ENCODE assay signal across 9 cellular contexts in genomic region chr5:180820788-180821321, GRCh38. TPM values are rescaled to one million over a fixed set of nuclear protein-coding genes. Genes with fewer than 3 reads are reported as not detected.
A peak's percentile ranks its signal among the peaks of the same experiment; 100 is the strongest.
DNase-seq lines count a peak whose midpoint lies in the region; ATAC-seq and TF ChIP-seq lines count a peak whose summit lies in the region.
"Had no signal": no experiment of that assay in that cellular context is flagged by ENCODE, and none has a peak within 500 bp of the region (broad histone marks: within the 10 kb centered on the region; RNA-seq: fewer than 3 reads in every experiment).

No MANE protein-coding gene starts in this region.

- no peak for TF ChIP-seq EP300 in stomach (IDR thresholded peaks at IDR 0.05)

- CTCF ChIA-PET in activated CD8-positive, alpha-beta T cell treated with anti-CD3 and anti-CD28 coated beads, Interleukin-2, amount 10 ng/mL, durations not matched to agents 7 days and 5 days (lab: Charles Lee) = interaction anchor here (0.8 to 1.6 kb wide), 3 partner anchors 9 to 22 kb away, joined by 3 to 14 read pairs (median 6); no protein-coding TSS in a partner anchor

- H3K4me1 Mint-ChIP-seq in HFFc6 (ENCODE audit: low read depth) = peaks cover 38% of the 10 kb centered on the region
- H3K4me1 Mint-ChIP-seq in activated CD8-positive, alpha-beta T cell treated with anti-CD3 and anti-CD28 coated beads, Interleukin-2, amount 10 ng/mL, durations not matched to agents 7 days and 5 days (ENCODE audit: low read depth) = peaks cover 24% of the 10 kb centered on the region

- H3K27me3 ChIP-seq in esophagus (ENCODE audit: control insufficient read depth in 1 of 2, insufficient read depth in 2 of 2, low read length in 2 of 2) = no peaks in the 10 kb centered on the region
- no peaks in the 10 kb centered on the region for H3K27me3 ChIP-seq in stomach

- no peaks in the 10 kb centered on the region; the same call in 1 of the 2 replicates for H3K27me3 Mint-ChIP-seq in HFFc6 (ENCODE audit: insufficient read depth)
- H3K27me3 Mint-ChIP-seq in activated CD8-positive, alpha-beta T cell treated with anti-CD3 and anti-CD28 coated beads, Interleukin-2, amount 10 ng/mL, durations not matched to agents 7 days and 5 days (ENCODE audit: low read depth) = no peaks in the 10 kb centered on the region

- H3K27ac ChIP-seq in esophagus (ENCODE audit: low read depth in 2 of 2, low read length in 1 of 2) = peak overlapping the region; percentile 64 to 67
- peak overlapping the region; percentile 48 to 89 (median 78) for H3K27ac ChIP-seq in stomach
- H3K27ac ChIP-seq: HL-60 had no signal

- ATAC-seq in GM19463 (IDR thresholded peaks at IDR 0.05; ENCODE audit: unreplicated experiment) = peak; percentile 60
- ATAC-seq in HG03175 (IDR thresholded peaks at IDR 0.05; ENCODE audit: unreplicated experiment) = peak; percentile 76
- no peak for ATAC-seq in activated CD8-positive, alpha-beta T cell treated with anti-CD3 and anti-CD28 coated beads, Interleukin-2, amount 10 ng/mL, durations not matched to agents 7 days and 5 days

- H3K4me3 ChIP-seq in esophagus (ENCODE audit: low read depth in 1 of 2, low read length in 2 of 2) (no peak overlapping the region), stomach (no peak overlapping the region)

- POLR2A ChIA-PET in activated CD8-positive, alpha-beta T cell treated with anti-CD3 and anti-CD28 coated beads, Interleukin-2, amount 10 ng/mL, durations not matched to agents 7 days and 5 days (lab: Charles Lee) = interaction anchor here (1.7 kb wide), 1 partner anchor 10 kb away, joined by 11 read pairs; no protein-coding TSS in a partner anchor

- no peak for DNase-seq in stomach
- no peak for DNase-seq in NCI-H2081 (lab: John Stamatoyannopoulos, UW)
- no peak for DNase-seq in HFFc6
- no peak for DNase-seq in activated CD8-positive, alpha-beta T cell treated with anti-CD3 and anti-CD28 coated beads, Interleukin-2, amount 10 ng/mL, durations not matched to agents 7 days and 5 days
- DNase-seq in HUDEP-2 (lab: John Stamatoyannopoulos, UW; ENCODE audit: unreplicated experiment in 76 of 76) = no peak

- no peak for TF ChIP-seq POLR2A in stomach (IDR thresholded peaks at IDR 0.05)

- no peaks in the 10 kb centered on the region for H3K9me3 Mint-ChIP-seq in HFFc6
- H3K9me3 Mint-ChIP-seq in activated CD8-positive, alpha-beta T cell treated with anti-CD3 and anti-CD28 coated beads, Interleukin-2, amount 10 ng/mL, durations not matched to agents 7 days and 5 days (ENCODE audit: insufficient read depth) = no peaks in the 10 kb centered on the region

- H3K36me3 Mint-ChIP-seq in HFFc6 (ENCODE audit: low read depth) = no peaks in the 10 kb centered on the region
- no peaks in the 10 kb centered on the region for H3K36me3 Mint-ChIP-seq in activated CD8-positive, alpha-beta T cell treated with anti-CD3 and anti-CD28 coated beads, Interleukin-2, amount 10 ng/mL, durations not matched to agents 7 days and 5 days (ENCODE audit: low read depth)

- H3K36me3 ChIP-seq in esophagus (ENCODE audit: control insufficient read depth in 2 of 2, insufficient read depth in 2 of 2, low read length in 1 of 2) (no peaks in the 10 kb centered on the region), stomach (no peaks in the 10 kb centered on the region)

- H3K4me1 ChIP-seq in esophagus (ENCODE audit: control insufficient read depth in 2 of 2, insufficient read depth in 2 of 2, low read length in 1 of 2) (peaks cover 5 to 18% of the 10 kb centered on the region in 2 donors), stomach (peaks cover 5 to 66% (median 32%) of the 10 kb centered on the region in 4 donors)

- H3K9me3 ChIP-seq in esophagus (ENCODE audit: control insufficient read depth in 2 of 2, insufficient read depth in 1 of 2, low read depth in 1 of 2, low read length in 1 of 2) (no peaks in the 10 kb centered on the region), stomach (no peaks in the 10 kb centered on the region)

- no peak overlapping the region for H3K27ac Mint-ChIP-seq in HFFc6
- no peak overlapping the region for H3K27ac Mint-ChIP-seq in activated CD8-positive, alpha-beta T cell treated with anti-CD3 and anti-CD28 coated beads, Interleukin-2, amount 10 ng/mL, durations not matched to agents 7 days and 5 days

- 47 to 53% methylated on average over 3 of the region's 3 CpGs for WGBS in esophagus, 2 donors
- 43 to 55% (median 50%) methylated on average over 3 of the region's 3 CpGs for WGBS in stomach, 5 donors

- no peak overlapping the region for H3K4me3 Mint-ChIP-seq in HFFc6
- H3K4me3 Mint-ChIP-seq in activated CD8-positive, alpha-beta T cell treated with anti-CD3 and anti-CD28 coated beads, Interleukin-2, amount 10 ng/mL, durations not matched to agents 7 days and 5 days = no peak overlapping the region

- intact Hi-C loops in stomach (cut with DNase I; ENCODE audit: low total_unique reads) = no loop called here

- no peak for TF ChIP-seq CTCF in stomach (IDR thresholded peaks at IDR 0.05)
- TF ChIP-seq CTCF in HFFc6 (IDR thresholded peaks at IDR 0.05) = no peak

RNA-seq across cellular contexts. Expression of gene MGAT1, which starts 18.2 kb away (rescaled TPM):
- polyA plus RNA-seq in esophagus = 100 to 1,000 TPM in 1 of 2 donors, 10 to 100 TPM in 1; 84.0 to 108 TPM
- 100 to 1,000 TPM in 3 of 5 donors, 10 to 100 TPM in 2; 57.2 to 656 (median 148) TPM for total RNA-seq in stomach
- 10 to 100 TPM; 52.8 to 63.3 (median 57.9) TPM for polyA plus RNA-seq in stomach
- total RNA-seq in HFFc6 (2021; fragmentation: NEBNext Ultra II Directional; extraction: Animal tissue kit (Norgen Biotek cat#: 25700)) = 100 to 1,000 TPM; 188 to 220 (median 206) TPM
- total RNA-seq in activated CD8-positive, alpha-beta T cell treated with anti-CD3 and anti-CD28 coated beads, Interleukin-2, amount 10 ng/mL, durations not matched to agents 7 days and 5 days = 100 to 1,000 TPM; 154 to 161 TPM

RNA-seq across cellular contexts. Expression of gene ZFP62, which starts 40.2 kb away (rescaled TPM):
- 10 to 100 TPM; 10.3 to 23.6 TPM for polyA plus RNA-seq in esophagus
- 10 to 100 TPM in 4 of 5 donors, 1 to 10 TPM in 1; 8.2 to 46.9 (median 16.5) TPM for total RNA-seq in stomach
- 10 to 100 TPM in 2 of 3 donors, 1 to 10 TPM in 1; 7.8 to 20.5 (median 13.3) TPM for polyA plus RNA-seq in stomach
- 10 to 100 TPM in 4 of 6 experiments, 1 to 10 TPM in 2; 9.6 to 12.1 (median 10.2) TPM for total RNA-seq in HFFc6 (2021; fragmentation: NEBNext Ultra II Directional; extraction: Animal tissue kit (Norgen Biotek cat#: 25700))
- total RNA-seq in activated CD8-positive, alpha-beta T cell treated with anti-CD3 and anti-CD28 coated beads, Interleukin-2, amount 10 ng/mL, durations not matched to agents 7 days and 5 days = 10 to 100 TPM; 22.8 to 25.3 TPM
